Comparison of ENCODE assay signal across 8 cellular contexts in genomic region chr1:17439250-17440073, GRCh38. TPM values are rescaled to one million over a fixed set of nuclear protein-coding genes. Genes with fewer than 3 reads are reported as not detected.
DNase-seq lines count a peak whose midpoint lies in the region; ATAC-seq and TF ChIP-seq lines count a peak whose summit lies in the region.

Gene RCC2, minus strand, starts transcription at chr1:17439677. Its CDS starts 1,163 bp downstream, at chr1:17438514.

- peak; percentile 54 for TF ChIP-seq POLR2A in GM15510 (IDR thresholded peaks at IDR 0.05; ENCODE audit: borderline replicate concordance, extremely low read depth, insufficient read length)

- ATAC-seq in HG03097 (IDR thresholded peaks at IDR 0.05; ENCODE audit: low FRiP score, unreplicated experiment) = peak; percentile 40
- peak; percentile 80 for ATAC-seq in left lobe of liver
- ATAC-seq in GM18511 (IDR thresholded peaks at IDR 0.05; ENCODE audit: unreplicated experiment) = no peak

- DNase-seq in NCI-H446 (lab: John Stamatoyannopoulos, UW) (peak; percentile 58 to 84), dedifferentiated amniotic fluid mesenchymal stem cell (ENCODE audit: extremely low spot score) (peak; percentile 79), left lobe of liver (ENCODE audit: low spot score) (peak; percentile 67)
- DNase-seq in activated CD4-positive, alpha-beta T cell treated with anti-CD3 and anti-CD28 coated beads for 4 hours = peak; percentile 68 to 76
- peak; percentile 73 to 75 for DNase-seq in stimulated activated CD4-positive, alpha-beta T cell treated with anti-CD3 and anti-CD28 coated beads, Interleukin-2, amount 100 ng/mL, for 24 hours

RNA-seq across cellular contexts. Expression of gene RCC2, which starts in this region (rescaled TPM):
- total RNA-seq in left lobe of liver = 8.0 TPM
